Comparison of ENCODE assay signal across 1 cellular context in the genomic region with DNA sequence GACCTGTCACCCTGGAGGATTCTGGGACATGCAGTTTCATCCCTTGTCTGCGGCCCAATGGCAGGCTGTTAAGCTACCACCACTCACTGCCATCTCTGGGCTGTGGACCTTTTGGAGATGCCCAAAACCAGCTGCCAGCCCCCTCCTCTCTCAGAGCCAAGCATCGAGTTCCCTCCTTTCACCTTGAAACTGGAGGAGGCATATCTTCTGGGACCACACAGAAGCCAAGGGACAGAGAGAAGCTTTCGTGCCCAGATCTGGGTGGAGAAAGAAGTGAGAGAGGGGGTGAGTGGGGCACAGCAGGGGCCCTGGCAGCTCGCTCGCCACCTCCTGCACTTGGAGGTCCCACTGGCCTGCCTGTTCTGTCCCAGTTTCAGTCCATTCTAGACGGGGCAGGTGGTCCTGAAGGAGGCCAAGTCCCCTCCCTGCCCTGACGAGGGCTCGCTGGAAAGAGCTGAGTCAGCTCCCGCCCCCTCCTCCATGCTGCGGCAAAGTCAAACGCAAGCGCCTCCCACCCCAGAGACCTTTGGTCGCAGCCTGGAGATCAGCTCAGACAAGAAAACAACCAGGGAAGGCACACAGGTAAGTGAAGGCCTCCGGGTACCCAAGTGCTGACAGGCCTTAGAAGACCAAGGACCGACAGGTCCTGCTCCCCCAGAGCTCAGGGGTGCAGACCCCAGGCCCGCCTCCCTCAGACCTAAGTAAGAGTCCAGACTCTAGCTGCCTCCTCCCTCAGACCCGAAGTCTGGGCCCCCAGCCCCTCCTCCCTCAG.
TF ChIP-seq lines count a peak whose summit lies in the region.

No MANE protein-coding gene starts in this region.

TF ChIP-seq in HCT116, 20 proteins besides CTCF, POLR2A, EP300 and RAD21 (continued from another document):
- TF ChIP-seq EZH2phosphoT487 (IDR thresholded peaks at IDR 0.05; ENCODE audit: borderline replicate concordance) = no peak
- TF ChIP-seq, protein P1, sequence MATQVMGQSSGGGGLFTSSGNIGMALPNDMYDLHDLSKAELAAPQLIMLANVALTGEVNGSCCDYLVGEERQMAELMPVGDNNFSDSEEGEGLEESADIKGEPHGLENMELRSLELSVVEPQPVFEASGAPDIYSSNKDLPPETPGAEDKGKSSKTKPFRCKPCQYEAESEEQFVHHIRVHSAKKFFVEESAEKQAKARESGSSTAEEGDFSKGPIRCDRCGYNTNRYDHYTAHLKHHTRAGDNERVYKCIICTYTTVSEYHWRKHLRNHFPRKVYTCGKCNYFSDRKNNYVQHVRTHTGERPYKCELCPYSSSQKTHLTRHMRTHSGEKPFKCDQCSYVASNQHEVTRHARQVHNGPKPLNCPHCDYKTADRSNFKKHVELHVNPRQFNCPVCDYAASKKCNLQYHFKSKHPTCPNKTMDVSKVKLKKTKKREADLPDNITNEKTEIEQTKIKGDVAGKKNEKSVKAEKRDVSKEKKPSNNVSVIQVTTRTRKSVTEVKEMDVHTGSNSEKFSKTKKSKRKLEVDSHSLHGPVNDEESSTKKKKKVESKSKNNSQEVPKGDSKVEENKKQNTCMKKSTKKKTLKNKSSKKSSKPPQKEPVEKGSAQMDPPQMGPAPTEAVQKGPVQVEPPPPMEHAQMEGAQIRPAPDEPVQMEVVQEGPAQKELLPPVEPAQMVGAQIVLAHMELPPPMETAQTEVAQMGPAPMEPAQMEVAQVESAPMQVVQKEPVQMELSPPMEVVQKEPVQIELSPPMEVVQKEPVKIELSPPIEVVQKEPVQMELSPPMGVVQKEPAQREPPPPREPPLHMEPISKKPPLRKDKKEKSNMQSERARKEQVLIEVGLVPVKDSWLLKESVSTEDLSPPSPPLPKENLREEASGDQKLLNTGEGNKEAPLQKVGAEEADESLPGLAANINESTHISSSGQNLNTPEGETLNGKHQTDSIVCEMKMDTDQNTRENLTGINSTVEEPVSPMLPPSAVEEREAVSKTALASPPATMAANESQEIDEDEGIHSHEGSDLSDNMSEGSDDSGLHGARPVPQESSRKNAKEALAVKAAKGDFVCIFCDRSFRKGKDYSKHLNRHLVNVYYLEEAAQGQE (IDR thresholded peaks at IDR 0.05; ENCODE audit: low read depth) = no peak
- TF ChIP-seq EZH2 (IDR thresholded peaks at IDR 0.05) = no peak
- TF ChIP-seq ELF1 (IDR thresholded peaks at IDR 0.05; ENCODE audit: borderline replicate concordance, low read depth) = no peak
- no peak for TF ChIP-seq CEBPB (IDR thresholded peaks at IDR 0.05; ENCODE audit: low read depth)
- TF ChIP-seq SRF (IDR thresholded peaks at IDR 0.05; ENCODE audit: low read depth) = no peak
- no peak for TF ChIP-seq EGR1 (IDR thresholded peaks at IDR 0.05; ENCODE audit: low read depth)
- TF ChIP-seq, protein P2, sequence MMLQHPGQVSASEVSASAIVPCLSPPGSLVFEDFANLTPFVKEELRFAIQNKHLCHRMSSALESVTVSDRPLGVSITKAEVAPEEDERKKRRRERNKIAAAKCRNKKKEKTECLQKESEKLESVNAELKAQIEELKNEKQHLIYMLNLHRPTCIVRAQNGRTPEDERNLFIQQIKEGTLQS (IDR thresholded peaks at IDR 0.05) = no peak
